ENCODE assay signal across 7 cellular contexts in genomic region chr13:41008349-41008980, GRCh38. TPM values are rescaled to one million over a fixed set of nuclear protein-coding genes. Genes with fewer than 3 reads are reported as not detected.
A peak's percentile ranks its signal among the peaks of the same experiment; 100 is the strongest.
DNase-seq lines count a peak whose midpoint lies in the region; ATAC-seq and TF ChIP-seq lines count a peak whose summit lies in the region.

No MANE protein-coding gene starts in this region.

- DNase-seq in NB4 (ENCODE audit: low read depth) (peak; percentile 85), cardiac fibroblast (ENCODE audit: low read depth in 2 of 2) (peak; percentile 54 to 89), smooth muscle cell (lab: John Stamatoyannopoulos, UW; ENCODE audit: unreplicated experiment) (no peak), ureter (ENCODE audit: low spot score) (no peak), MG63 (no peak)
- DNase-seq in activated CD4-positive, alpha-beta T cell treated with anti-CD3 and anti-CD28 coated beads for 48 hours, result no peak

- H3K9me3 ChIP-seq in smooth muscle cell (replicated peaks; ENCODE audit: low read depth) (no peaks in the 10 kb centered on the region), MG63 (no peaks in the 10 kb centered on the region)

- no peak overlapping the region for H2AFZ ChIP-seq in smooth muscle cell (ENCODE audit: low read depth)

- H3K4me3 ChIP-seq in NB4 (ENCODE audit: low read depth, low read length) (peak overlapping the region; percentile 39), cardiac fibroblast (replicated peaks in 1 of 2; ENCODE audit: low read depth in 2 of 2, low read length in 2 of 2) (no peak overlapping the region), smooth muscle cell (no peak overlapping the region), MG63 (no peak overlapping the region)

- 86% methylated on average over 2 of the region's 2 CpGs for WGBS in smooth muscle cell (ENCODE audit: low lambda C conversion rate)

- TF ChIP-seq POLR2A in NB4 (IDR thresholded peaks at IDR 0.05; ENCODE audit: extremely low read depth, insufficient read length), result no peak

- no peak overlapping the region for H3K9ac ChIP-seq in smooth muscle cell (ENCODE audit: low read depth)

- no peaks in the 10 kb centered on the region for H3F3A ChIP-seq in smooth muscle cell (ENCODE audit: low read depth)

- peaks cover 94% of the 10 kb centered on the region for H3K79me2 ChIP-seq in smooth muscle cell (ENCODE audit: low read depth)

- H3K36me3 ChIP-seq in smooth muscle cell (ENCODE audit: low read depth), result no peaks in the 10 kb centered on the region
- no peaks in the 10 kb centered on the region for H3K36me3 ChIP-seq in MG63

- H3K27me3 ChIP-seq in smooth muscle cell (ENCODE audit: low read depth), result no peaks in the 10 kb centered on the region
- H3K27me3 ChIP-seq in MG63, result no peaks in the 10 kb centered on the region

- peak; percentile 31 for ATAC-seq in GM18858 (IDR thresholded peaks at IDR 0.05; ENCODE audit: unreplicated experiment)

- H4K20me1 ChIP-seq in smooth muscle cell (ENCODE audit: low read depth), result peaks cover 84% of the 10 kb centered on the region

- TF ChIP-seq CTCF in NB4 (IDR thresholded peaks at IDR 0.05; ENCODE audit: low read depth, low read length) (no peak), cardiac fibroblast (IDR thresholded peaks at IDR 0.05; ENCODE audit: low read depth, low read length) (no peak), smooth muscle cell (IDR thresholded peaks at IDR 0.05; ENCODE audit: borderline replicate concordance, insufficient read depth, poor library complexity, severe bottlenecking) (no peak)

- peak overlapping the region; percentile 51 for H3K27ac ChIP-seq in smooth muscle cell (ENCODE audit: low read depth)

- peak overlapping the region; percentile 1 for H3K4me2 ChIP-seq in smooth muscle cell

- H3K4me1 ChIP-seq in smooth muscle cell (ENCODE audit: low read depth), result peaks cover 21% of the 10 kb centered on the region

RNA-seq across cellular contexts. Expression of gene ELF1, which starts 10.7 kb away (rescaled TPM):
- 31.8 and 53.1 TPM in 2 replicates for total RNA-seq in smooth muscle cell
- polyA plus RNA-seq in smooth muscle cell, result 21.2 and 28.7 TPM in 2 replicates
- total RNA-seq in ureter, result 124 TPM
- 6.7 and 11.3 TPM in 2 replicates for total RNA-seq in MG63 (2014; rRNA removed; shearing (Covaris generic); ENCODE audit: low replicate concordance)

RNA-seq across cellular contexts. Expression of gene WBP4, which starts 52.8 kb away (rescaled TPM):
- total RNA-seq in smooth muscle cell, result 4.7 and 9.7 TPM in 2 replicates
- polyA plus RNA-seq in smooth muscle cell, result 5.0 and 5.9 TPM in 2 replicates
- 11.3 TPM for total RNA-seq in ureter
- total RNA-seq in MG63 (2014; rRNA removed; shearing (Covaris generic); ENCODE audit: low replicate concordance), result 10.5 and 15.7 TPM in 2 replicates

Comparison
In these comparisons a context has a peak if more than half of its experiments do, and no peak if none do; other contexts are left out.
1. DNase-seq: peak in NB4 (single experiment) and cardiac fibroblast (2 of 2); none in smooth muscle cell (single experiment), ureter (single experiment), MG63 (single experiment) and activated CD4-positive, alpha-beta T cell treated with anti-CD3 and anti-CD28 coated beads for 48 hours (single experiment).